17 cellular contexts compared by ENCODE assay signal in the genomic region with DNA sequence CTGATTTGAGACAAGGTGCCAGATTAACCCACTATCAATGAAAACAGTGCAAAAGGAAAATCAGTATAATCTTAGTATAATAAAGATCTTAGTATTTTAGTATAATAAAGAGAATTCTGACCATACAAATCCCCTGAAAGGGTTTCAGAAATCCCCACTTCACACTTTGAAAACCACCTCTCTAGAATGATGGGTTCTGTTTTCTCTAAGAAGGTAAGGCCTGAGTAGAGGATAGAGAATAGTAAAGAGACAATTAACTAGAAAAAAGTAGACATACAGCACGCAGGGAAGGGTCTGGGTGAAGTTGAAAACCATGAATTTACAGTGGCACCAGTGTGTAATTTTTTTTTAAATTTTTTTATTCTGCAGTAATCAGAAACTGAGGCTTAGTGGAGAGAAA.
DNase-seq lines count a peak whose midpoint lies in the region; ATAC-seq and TF ChIP-seq lines count a peak whose summit lies in the region.
"Had no signal": no experiment of that assay in that cellular context is flagged by ENCODE, and none has a peak within 500 bp of the region (broad histone marks: within the 10 kb centered on the region; RNA-seq: fewer than 3 reads in every experiment).

No MANE protein-coding gene starts in this region.

- no peak for DNase-seq in activated naive CD8-positive, alpha-beta T cell treated with anti-CD3 and anti-CD28 coated beads, Interleukin-2, amount 50 U/mL, for 24 hours
- no peak for DNase-seq in activated naive CD8-positive, alpha-beta T cell treated with anti-CD3 and anti-CD28 coated beads for 36 hours
- DNase-seq in CD14-positive monocyte (ENCODE audit: low spot score) (no peak), nephron progenitor cell (no peak), aorta (no peak)
- DNase-seq: C1 segment of cervical spinal cord; Caco-2; CD4-positive, alpha-beta T cell; GM23248; KBM-7 had no signal

- intact Hi-C loops in CD14-positive monocyte (cut with micrococcal nuclease) (loop anchor here (5.0 kb wide), 1 partner anchor 73 kb away; a partner anchor contains a TSS), aorta (cut with DNase I) (no loop called here)

- no peaks in the 10 kb centered on the region for H3K9me3 Mint-ChIP-seq in activated naive CD8-positive, alpha-beta T cell treated with anti-CD3 and anti-CD28 coated beads, Interleukin-2, amount 50 U/mL, for 24 hours
- no peaks in the 10 kb centered on the region for H3K9me3 Mint-ChIP-seq in activated naive CD8-positive, alpha-beta T cell treated with anti-CD3 and anti-CD28 coated beads for 36 hours
- H3K9me3 Mint-ChIP-seq in CD14-positive monocyte (no peaks in the 10 kb centered on the region), nephron progenitor cell (peaks cover 6% of the 10 kb centered on the region)
- H3K9me3 Mint-ChIP-seq: CD4-positive, alpha-beta T cell; IgD-negative memory B cell had no signal

- H3K4me3 Mint-ChIP-seq in activated naive CD8-positive, alpha-beta T cell treated with anti-CD3 and anti-CD28 coated beads, Interleukin-2, amount 50 U/mL, for 24 hours: no peak overlapping the region
- H3K4me3 Mint-ChIP-seq in activated naive CD8-positive, alpha-beta T cell treated with anti-CD3 and anti-CD28 coated beads for 36 hours: no peak overlapping the region
- no peak overlapping the region for H3K4me3 Mint-ChIP-seq in CD14-positive monocyte
- H3K4me3 Mint-ChIP-seq in nephron progenitor cell: no peak overlapping the region
- H3K4me3 Mint-ChIP-seq: B cell; CD4-positive, alpha-beta T cell; IgD-negative memory B cell had no signal

- WGBS in aorta, 2 donors: 89 to 94% methylated on average over 1 of the region's 1 CpG

- POLR2A ChIA-PET in HEK293 (lab: Yijun Ruan, JAX): no interaction called here

- peak; percentile 32 for ATAC-seq in activated naive CD8-positive, alpha-beta T cell treated with anti-CD3 and anti-CD28 coated beads, Interleukin-2, amount 50 U/mL, for 24 hours
- ATAC-seq in GM21515 (IDR thresholded peaks at IDR 0.05; ENCODE audit: unreplicated experiment) (no peak), GM19395 (IDR thresholded peaks at IDR 0.05; ENCODE audit: unreplicated experiment) (no peak), aorta (ENCODE audit: low FRiP score) (no peak)
- ATAC-seq: HepG2 had no signal

- peaks cover 20% of the 10 kb centered on the region for H3K36me3 Mint-ChIP-seq in activated naive CD8-positive, alpha-beta T cell treated with anti-CD3 and anti-CD28 coated beads, Interleukin-2, amount 50 U/mL, for 24 hours (ENCODE audit: low read depth)
- H3K36me3 Mint-ChIP-seq in activated naive CD8-positive, alpha-beta T cell treated with anti-CD3 and anti-CD28 coated beads for 36 hours: peaks cover 26% of the 10 kb centered on the region
- H3K36me3 Mint-ChIP-seq in CD14-positive monocyte: peaks cover 8 to 13% of the 10 kb centered on the region in 2 donors
- peaks cover 56% of the 10 kb centered on the region for H3K36me3 Mint-ChIP-seq in nephron progenitor cell (ENCODE audit: low read depth)
- H3K36me3 Mint-ChIP-seq: IgD-negative memory B cell had no signal

- H3K27ac ChIP-seq in HEK293 (ENCODE audit: extremely low read depth, low read depth, low read length) (no peak overlapping the region), aorta (ENCODE audit: low read depth in 1 of 2, low read length in 2 of 2) (no peak overlapping the region)
- H3K27ac ChIP-seq: GM23248 had no signal

- TF ChIP-seq CTCF in CD14-positive monocyte (IDR thresholded peaks at IDR 0.05) (no peak), HEK293 (tag by site-specific recombination; IDR thresholded peaks at IDR 0.05) (no peak), nephron progenitor cell (IDR thresholded peaks at IDR 0.05) (no peak)

- no peaks in the 10 kb centered on the region for H3K27me3 ChIP-seq in aorta (ENCODE audit: control insufficient read depth in 1 of 2, insufficient read depth in 2 of 2, low read length in 1 of 2)

- H3K9me3 ChIP-seq in HEK293 (ENCODE audit: control insufficient read depth, insufficient read depth, low read depth, low read length): no peaks in the 10 kb centered on the region
- no peaks in the 10 kb centered on the region for H3K9me3 ChIP-seq in aorta (ENCODE audit: control insufficient read depth, low read length)
- H3K9me3 ChIP-seq: Caco-2, HAP-1 had no signal

- CTCF ChIA-PET in HEK293 (lab: Yijun Ruan, JAX): interaction anchor here (0.7 to 1.0 kb wide), 2 partner anchors 76 to 634 kb away, joined by 3 to 4 read pairs; no protein-coding TSS in a partner anchor

- no peak overlapping the region for H3K4me3 ChIP-seq in HEK293 (ENCODE audit: low read depth, low read length)
- H3K4me3 ChIP-seq in aorta (ENCODE audit: low read length in 2 of 2): no peak overlapping the region
- H3K4me3 ChIP-seq: GM23248, HAP-1 had no signal

- peaks cover 7 to 32% of the 10 kb centered on the region in 2 experiments; a peak in 2 of 3 replicates for H3K36me3 ChIP-seq in HEK293 (ENCODE audit: control insufficient read depth in 2 of 2, insufficient read depth in 1 of 2, low read length in 2 of 2)
- peaks cover 0 to 5% of the 10 kb centered on the region in 2 donors for H3K36me3 ChIP-seq in aorta (ENCODE audit: control insufficient read depth in 1 of 2, insufficient read depth in 2 of 2, low read length in 1 of 2)

- H3K27me3 Mint-ChIP-seq in activated naive CD8-positive, alpha-beta T cell treated with anti-CD3 and anti-CD28 coated beads, Interleukin-2, amount 50 U/mL, for 24 hours: no peaks in the 10 kb centered on the region
- H3K27me3 Mint-ChIP-seq in activated naive CD8-positive, alpha-beta T cell treated with anti-CD3 and anti-CD28 coated beads for 36 hours: no peaks in the 10 kb centered on the region
- H3K27me3 Mint-ChIP-seq in CD14-positive monocyte (ENCODE audit: low read depth in 3 of 3) (no peaks in the 10 kb centered on the region), nephron progenitor cell (ENCODE audit: low read depth, poor library complexity) (no peaks in the 10 kb centered on the region)
- H3K27me3 Mint-ChIP-seq: B cell; CD4-positive, alpha-beta T cell; IgD-negative memory B cell had no signal

- peaks cover 26% of the 10 kb centered on the region for H3K4me1 Mint-ChIP-seq in activated naive CD8-positive, alpha-beta T cell treated with anti-CD3 and anti-CD28 coated beads, Interleukin-2, amount 50 U/mL, for 24 hours
- H3K4me1 Mint-ChIP-seq in activated naive CD8-positive, alpha-beta T cell treated with anti-CD3 and anti-CD28 coated beads for 36 hours: peaks cover 26% of the 10 kb centered on the region
- H3K4me1 Mint-ChIP-seq in CD14-positive monocyte (peaks cover 48% of the 10 kb centered on the region), nephron progenitor cell (no peaks in the 10 kb centered on the region)

- no peaks in the 10 kb centered on the region for H3K4me1 ChIP-seq in HEK293 (ENCODE audit: control insufficient read depth, insufficient read depth, low read length)
- H3K4me1 ChIP-seq in aorta (ENCODE audit: control insufficient read depth in 1 of 2, insufficient read depth in 2 of 2, low read length in 2 of 2): no peaks in the 10 kb centered on the region
- H3K4me1 ChIP-seq: Caco-2 had no signal

- no peak overlapping the region for H3K27ac Mint-ChIP-seq in activated naive CD8-positive, alpha-beta T cell treated with anti-CD3 and anti-CD28 coated beads, Interleukin-2, amount 50 U/mL, for 24 hours
- H3K27ac Mint-ChIP-seq in activated naive CD8-positive, alpha-beta T cell treated with anti-CD3 and anti-CD28 coated beads for 36 hours: no peak overlapping the region
- H3K27ac Mint-ChIP-seq in CD14-positive monocyte (peak overlapping the region in 4 of 7 donors; percentile 25 to 72 (median 60)), nephron progenitor cell (peak overlapping the region; percentile 8)
- H3K27ac Mint-ChIP-seq: CD4-positive, alpha-beta T cell had no signal

TF ChIP-seq in HEK293, 187 proteins besides CTCF, POLR2A, EP300 and RAD21:
- TF ChIP-seq MZF1 (tag by site-specific recombination; IDR thresholded peaks at IDR 0.05; ENCODE audit: borderline replicate concordance): peak; percentile 24; the same call in 1 of the 2 replicates
- TF ChIP-seq, protein P1, sequence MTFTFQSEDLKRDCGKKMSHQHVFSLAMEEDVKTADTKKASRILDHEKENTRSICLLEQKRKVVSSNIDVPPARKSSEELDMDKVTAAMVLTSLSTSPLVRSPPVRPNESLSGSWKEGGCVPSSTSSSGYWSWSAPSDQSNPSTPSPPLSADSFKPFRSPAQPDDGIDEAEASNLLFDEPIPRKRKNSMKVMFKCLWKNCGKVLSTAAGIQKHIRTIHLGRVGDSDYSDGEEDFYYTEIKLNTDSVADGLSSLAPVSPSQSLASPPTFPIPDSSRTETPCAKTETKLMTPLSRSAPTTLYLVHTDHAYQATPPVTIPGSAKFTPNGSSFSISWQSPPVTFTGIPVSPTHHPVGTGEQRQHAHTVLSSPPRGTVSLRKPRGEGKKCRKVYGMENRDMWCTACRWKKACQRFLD (tag by site-specific recombination; IDR thresholded peaks at IDR 0.05): no peak
- TF ChIP-seq TCF7L2 (IDR thresholded peaks at IDR 0.05; ENCODE audit: borderline replicate concordance, low read depth, low read length): no peak
- TF ChIP-seq, protein P2, sequence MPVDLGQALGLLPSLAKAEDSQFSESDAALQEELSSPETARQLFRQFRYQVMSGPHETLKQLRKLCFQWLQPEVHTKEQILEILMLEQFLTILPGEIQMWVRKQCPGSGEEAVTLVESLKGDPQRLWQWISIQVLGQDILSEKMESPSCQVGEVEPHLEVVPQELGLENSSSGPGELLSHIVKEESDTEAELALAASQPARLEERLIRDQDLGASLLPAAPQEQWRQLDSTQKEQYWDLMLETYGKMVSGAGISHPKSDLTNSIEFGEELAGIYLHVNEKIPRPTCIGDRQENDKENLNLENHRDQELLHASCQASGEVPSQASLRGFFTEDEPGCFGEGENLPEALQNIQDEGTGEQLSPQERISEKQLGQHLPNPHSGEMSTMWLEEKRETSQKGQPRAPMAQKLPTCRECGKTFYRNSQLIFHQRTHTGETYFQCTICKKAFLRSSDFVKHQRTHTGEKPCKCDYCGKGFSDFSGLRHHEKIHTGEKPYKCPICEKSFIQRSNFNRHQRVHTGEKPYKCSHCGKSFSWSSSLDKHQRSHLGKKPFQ (tag by site-specific recombination; IDR thresholded peaks at IDR 0.05): no peak
- no peak for TF ChIP-seq ZNF175 (tag by site-specific recombination; IDR thresholded peaks at IDR 0.05)
- no peak for TF ChIP-seq ZNF600 (tag by site-specific recombination; IDR thresholded peaks at IDR 0.05)

Comparison
In these comparisons a context has a peak if more than half of its experiments do, and no peak if none do; other contexts are left out.
1. H3K27ac Mint-ChIP-seq: peak in CD14-positive monocyte (4 of 7) and nephron progenitor cell (single experiment); none in activated naive CD8-positive, alpha-beta T cell treated with anti-CD3 and anti-CD28 coated beads, Interleukin-2, amount 50 U/mL, for 24 hours (single experiment) and activated naive CD8-positive, alpha-beta T cell treated with anti-CD3 and anti-CD28 coated beads for 36 hours (single experiment).
2. intact Hi-C loops: an anchor here in CD14-positive monocyte (5.0 kb wide); none called in aorta.